Comparison of ENCODE assay signal across 21 cellular contexts in the genomic region with DNA sequence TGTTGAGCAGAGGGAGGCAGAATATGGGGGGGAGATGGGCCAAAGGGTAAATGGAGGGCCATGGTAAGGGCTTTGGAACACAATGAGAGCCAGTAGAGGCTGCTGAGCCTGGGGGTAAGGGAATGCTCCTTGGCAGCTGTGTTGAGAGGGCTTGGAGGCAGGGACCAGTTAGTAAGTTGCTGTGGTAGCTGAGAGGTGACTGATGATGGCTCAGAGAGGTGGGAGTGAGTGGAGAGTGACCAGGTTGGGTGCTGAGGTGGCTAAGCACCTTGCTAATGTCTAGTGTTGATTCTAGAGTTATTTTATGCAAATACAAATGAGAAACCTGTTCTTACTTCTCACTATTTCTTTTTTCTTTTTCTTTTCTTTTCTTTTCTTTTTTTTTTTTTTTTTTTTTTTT. TPM values are rescaled to one million over a fixed set of nuclear protein-coding genes. Genes with fewer than 3 reads are reported as not detected.
"Had no signal": no experiment of that assay in that cellular context is flagged by ENCODE, and none has a peak within 500 bp of the region (broad histone marks: within the 10 kb centered on the region; RNA-seq: fewer than 3 reads in every experiment).

No MANE protein-coding gene starts in this region.

- H3K27ac Mint-ChIP-seq: activated CD4-positive, alpha-beta memory T cell treated with anti-CD3 and anti-CD28 coated beads for 36 hours; activated CD4-positive, alpha-beta T cell treated with anti-CD3 and anti-CD28 coated beads, Interleukin-2, amount 10 ng/mL, durations not matched to agents 7 days and 5 days; activated naive CD8-positive, alpha-beta T cell treated with anti-CD3 and anti-CD28 coated beads, Interleukin-2, amount 50 U/mL, for 24 hours; activated T-cell treated with anti-CD3 and anti-CD28 coated beads, Interleukin-2, amount 50 U/mL, for 72 hours had no signal

- H3K4me3 Mint-ChIP-seq: activated CD4-positive, alpha-beta memory T cell treated with anti-CD3 and anti-CD28 coated beads for 36 hours; activated CD4-positive, alpha-beta T cell treated with anti-CD3 and anti-CD28 coated beads, Interleukin-2, amount 10 ng/mL, durations not matched to agents 7 days and 5 days; activated naive CD8-positive, alpha-beta T cell treated with anti-CD3 and anti-CD28 coated beads, Interleukin-2, amount 50 U/mL, for 24 hours; activated T-cell treated with anti-CD3 and anti-CD28 coated beads, Interleukin-2, amount 50 U/mL, for 72 hours had no signal

- DNase-seq: activated CD4-positive, alpha-beta memory T cell treated with anti-CD3 and anti-CD28 coated beads for 36 hours; activated CD4-positive, alpha-beta T cell treated with anti-CD3 and anti-CD28 coated beads, Interleukin-2, amount 10 ng/mL, durations not matched to agents 7 days and 5 days; activated CD4-positive, CD25-positive, alpha-beta regulatory T cell; activated CD8-positive, alpha-beta memory T cell treated with anti-CD3 and anti-CD28 coated beads, Interleukin-2, amount 50 U/mL, for 4 hours; activated naive CD4-positive, alpha-beta T cell treated with anti-CD3 and anti-CD28 coated beads, Interleukin-2, amount 50 U/mL, for 16 hours; activated naive CD8-positive, alpha-beta T cell treated with anti-CD3 and anti-CD28 coated beads, Interleukin-2, amount 50 U/mL, for 24 hours; activated T-cell treated with anti-CD3 and anti-CD28 coated beads, Interleukin-2, amount 50 U/mL, for 72 hours; amniotic stem cell; body of pancreas; central memory CD4-positive, alpha-beta T cell; KG1; NCI-H1048; NCI-H146; NCI-H187 treated with DMSO at 0.1 percent for 48 hours; NCI-H2081 treated with DMSO at 0.1 percent for 48 hours; NCI-H446; NCI-H524; SIG-M5; T-helper 1 cell had no signal

- H3K9me3 ChIP-seq: ascending aorta, body of pancreas had no signal

- H3K36me3 Mint-ChIP-seq: activated CD4-positive, alpha-beta memory T cell treated with anti-CD3 and anti-CD28 coated beads for 36 hours had no signal

- H3K27ac ChIP-seq: ascending aorta, body of pancreas, VCaP had no signal

- H3K27me3 ChIP-seq: ascending aorta, body of pancreas had no signal

- H3K27me3 Mint-ChIP-seq: activated CD4-positive, alpha-beta memory T cell treated with anti-CD3 and anti-CD28 coated beads for 36 hours; activated CD4-positive, alpha-beta T cell treated with anti-CD3 and anti-CD28 coated beads, Interleukin-2, amount 10 ng/mL, durations not matched to agents 7 days and 5 days; activated naive CD8-positive, alpha-beta T cell treated with anti-CD3 and anti-CD28 coated beads, Interleukin-2, amount 50 U/mL, for 24 hours had no signal

- H3K4me3 ChIP-seq: ascending aorta, body of pancreas had no signal

- ATAC-seq: activated naive CD8-positive, alpha-beta T cell treated with anti-CD3 and anti-CD28 coated beads, Interleukin-2, amount 50 U/mL, for 24 hours; body of pancreas had no signal

- H3K4me1 ChIP-seq: ascending aorta, body of pancreas had no signal

- H3K9me3 Mint-ChIP-seq: activated CD4-positive, alpha-beta memory T cell treated with anti-CD3 and anti-CD28 coated beads for 36 hours; activated CD4-positive, alpha-beta T cell treated with anti-CD3 and anti-CD28 coated beads, Interleukin-2, amount 10 ng/mL, durations not matched to agents 7 days and 5 days; activated naive CD8-positive, alpha-beta T cell treated with anti-CD3 and anti-CD28 coated beads, Interleukin-2, amount 50 U/mL, for 24 hours; activated T-cell treated with anti-CD3 and anti-CD28 coated beads, Interleukin-2, amount 50 U/mL, for 72 hours had no signal

- H3K36me3 ChIP-seq: ascending aorta had no signal

RNA-seq across cellular contexts. Expression of a gene that starts 10.8 kb away (rescaled TPM):
- total RNA-seq: ascending aorta had no signal
